In genomic region chr13:23701191-23701590, GRCh38 we compare ENCODE assay signal across 21 cellular contexts.
A peak's percentile ranks its signal among the peaks of the same experiment; 100 is the strongest.
DNase-seq lines count a peak whose midpoint lies in the region; ATAC-seq lines count a peak whose summit lies in the region.
"Had no signal": no experiment of that assay in that cellular context is flagged by ENCODE, and none has a peak within 500 bp of the region (broad histone marks: within the 10 kb centered on the region; RNA-seq: fewer than 3 reads in every experiment).

No MANE protein-coding gene starts in this region.

- H3K79me2 ChIP-seq in mesendoderm (ENCODE audit: control insufficient read depth, insufficient read depth, low read length), result no peaks in the 10 kb centered on the region

- H3K27me3 ChIP-seq in right cardiac atrium (ENCODE audit: control insufficient read depth, insufficient read depth) (no peaks in the 10 kb centered on the region), skeletal muscle satellite cell (ENCODE audit: control insufficient read depth, insufficient read depth, low read length) (no peaks in the 10 kb centered on the region), mesendoderm (ENCODE audit: insufficient read depth, low read length, poor library complexity) (no peaks in the 10 kb centered on the region)
- H3K27me3 ChIP-seq: upper lobe of left lung had no signal

- no peak overlapping the region for H2BK5ac ChIP-seq in mesendoderm (ENCODE audit: low read length)

- DNase-seq in Right ventricle myocardium inferior (ENCODE audit: missing footprints) (no peak), cardiac septum (ENCODE audit: low spot score) (no peak), right cardiac atrium (peak in 1 of 3 donors; percentile 54), mesendoderm (no peak), NCI-H526 treated with DMSO at 0.1 percent for 48 hours (lab: John Stamatoyannopoulos, UW) (no peak), LoVo (ENCODE audit: low spot score) (no peak), SHP77 treated with DMSO at 0.1 percent for 48 hours (lab: John Stamatoyannopoulos, UW) (no peak)
- DNase-seq: 8988T; activated CD8-positive, alpha-beta T cell treated with anti-CD3 and anti-CD28 coated beads for 36 hours; activated naive CD8-positive, alpha-beta T cell treated with anti-CD3 and anti-CD28 coated beads, Interleukin-2, amount 10 ng/mL, durations not matched to agents 7 days and 5 days; AML-193; CD4-positive, alpha-beta memory T cell; DMS 273 treated with DMSO at 0.1 percent for 48 hours; GM23248; NCI-H446 treated with DMSO at 0.1 percent for 48 hours had no signal

- peaks cover 2% of the 10 kb centered on the region for H3K4me1 ChIP-seq in right cardiac atrium (ENCODE audit: control insufficient read depth, insufficient read depth, low read length)
- H3K4me1 ChIP-seq in skeletal muscle satellite cell (ENCODE audit: control insufficient read depth, insufficient read depth, low read length), result peaks cover 37% of the 10 kb centered on the region
- no peaks in the 10 kb centered on the region for H3K4me1 ChIP-seq in mesendoderm (ENCODE audit: control insufficient read depth, low read depth, low read length)
- H3K4me1 ChIP-seq: prostate gland had no signal

- no peak overlapping the region for H2BK15ac ChIP-seq in mesendoderm (replicated peaks; ENCODE audit: low read depth)

- H3K18ac ChIP-seq in mesendoderm (ENCODE audit: low read length), result no peak overlapping the region

- ATAC-seq in Right ventricle myocardium inferior (peak; percentile 1), right cardiac atrium (peak; percentile 5 to 24)
- ATAC-seq: activated CD8-positive, alpha-beta T cell treated with anti-CD3 and anti-CD28 coated beads for 36 hours had no signal

- no peaks in the 10 kb centered on the region for H3K9me3 ChIP-seq in right cardiac atrium (ENCODE audit: control insufficient read depth, low read length)
- no peaks in the 10 kb centered on the region for H3K9me3 ChIP-seq in skeletal muscle satellite cell (replicated peaks; ENCODE audit: low read length)
- H3K9me3 ChIP-seq: prostate gland, upper lobe of left lung had no signal

- H3K9ac ChIP-seq in skeletal muscle satellite cell (ENCODE audit: low read depth, low read length), result peak overlapping the region; percentile 15
- H3K9ac ChIP-seq in mesendoderm (ENCODE audit: low read length), result no peak overlapping the region
- H3K9ac ChIP-seq: GM23248, KMS-11 had no signal

- no peak overlapping the region for H2BK120ac ChIP-seq in mesendoderm (ENCODE audit: low read depth, low read length)

- no peak overlapping the region for H3K4ac ChIP-seq in mesendoderm (ENCODE audit: low read depth, low read length)

- H3K23ac ChIP-seq in mesendoderm (ENCODE audit: low read length), result no peak overlapping the region

- no peak overlapping the region for H4K8ac ChIP-seq in mesendoderm (ENCODE audit: low read depth, low read length)

- H3K36me3 ChIP-seq in skeletal muscle satellite cell (ENCODE audit: insufficient read depth, low read length) (no peaks in the 10 kb centered on the region), mesendoderm (ENCODE audit: control insufficient read depth, insufficient read depth, low read length) (no peaks in the 10 kb centered on the region)
- H3K36me3 ChIP-seq: prostate gland, upper lobe of left lung had no signal

- H3K56ac ChIP-seq in mesendoderm (ENCODE audit: low read length), result no peak overlapping the region

- intact Hi-C loops in Right ventricle myocardium inferior (cut with DNase I) (loop anchor here (5.0 kb wide), 1 partner anchor 124 kb away; no protein-coding TSS in a partner anchor), cardiac septum (cut with DNase I) (loop anchor here (5.0 to 10.0 kb wide), 3 partner anchors 44 to 326 kb away; no protein-coding TSS in a partner anchor), right cardiac atrium (cut with DNase I) (loop anchor here in 2 of 4 donors (10.0 kb wide), 2 partner anchors 126 to 174 kb away; partner anchors contain the start of gene TNFRSF19 (in 1 of the 2))

- H4K5ac ChIP-seq in mesendoderm (ENCODE audit: low read length), result no peak overlapping the region

- H3K79me1 ChIP-seq in mesendoderm (ENCODE audit: low read length), result no peaks in the 10 kb centered on the region

- no peak overlapping the region for H3K4me3 ChIP-seq in right cardiac atrium (ENCODE audit: low read length)
- peak overlapping the region; percentile 4 for H3K4me3 ChIP-seq in skeletal muscle satellite cell (ENCODE audit: low read length)
- no peak overlapping the region for H3K4me3 ChIP-seq in mesendoderm (ENCODE audit: low read length)
- H3K4me3 ChIP-seq: GM23248, prostate gland, smooth muscle cell, upper lobe of left lung had no signal

- H3K27ac ChIP-seq in right cardiac atrium (ENCODE audit: low read length) (peak overlapping the region; percentile 89), mesendoderm (ENCODE audit: low read depth, low read length) (no peak overlapping the region)
- H3K27ac ChIP-seq: GM23248, KMS-11, prostate gland, RWPE1 had no signal

- WGBS in right cardiac atrium, result 65% methylated on average over 6 of the region's 6 CpGs
- no CpG with 5 or more reads among the region's 6 CpGs for whole genome bisulfite sequencing in mesendoderm (ENCODE audit: extremely low coverage, insufficient coverage, low lambda C conversion rate)

- peak overlapping the region; percentile 58 for H3K4me2 ChIP-seq in skeletal muscle satellite cell (ENCODE audit: low read length)
- no peak overlapping the region for H3K4me2 ChIP-seq in mesendoderm (ENCODE audit: low read length)
- H3K4me2 ChIP-seq: KMS-11, smooth muscle cell had no signal

- no peak overlapping the region for H2AK5ac ChIP-seq in mesendoderm (ENCODE audit: low read length)
